Comparison of ENCODE assay signal across 17 cellular contexts in the genomic region with DNA sequence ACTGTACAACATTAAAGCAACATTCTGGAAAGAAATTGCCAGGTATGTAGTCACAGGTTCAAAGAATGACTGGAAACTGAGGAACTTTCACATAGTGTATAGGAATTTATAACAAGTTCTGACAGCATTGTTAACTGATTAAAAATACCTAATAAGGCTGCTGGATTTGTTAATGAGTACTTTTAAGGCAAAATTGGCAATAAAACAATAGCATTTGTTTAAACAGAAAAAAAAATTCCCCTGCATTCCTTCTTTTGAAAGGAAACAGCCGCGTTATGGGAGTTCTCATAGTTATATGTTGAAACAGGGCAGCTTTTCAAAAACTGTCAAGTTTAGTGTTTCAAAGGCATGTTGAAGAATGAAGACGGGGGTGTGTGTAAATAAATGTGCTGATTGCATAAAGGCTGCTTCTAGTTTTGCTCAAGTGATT.
DNase-seq lines count a peak whose midpoint lies in the region; ATAC-seq, FAIRE-seq and TF ChIP-seq lines count a peak whose summit lies in the region.
"Had no signal": no experiment of that assay in that cellular context is flagged by ENCODE, and none has a peak within 500 bp of the region (broad histone marks: within the 10 kb centered on the region; RNA-seq: fewer than 3 reads in every experiment).

No MANE protein-coding gene starts in this region.

- peak overlapping the region; percentile 39 for H3K27ac ChIP-seq in RWPE2 (ENCODE audit: poor library complexity, severe bottlenecking)
- H3K27ac ChIP-seq in epithelial cell of prostate = peak overlapping the region; percentile 64
- no peak overlapping the region for H3K27ac ChIP-seq in lung (ENCODE audit: low read depth in 1 of 2, low read length in 1 of 2)
- H3K27ac ChIP-seq: heart right ventricle, PC-9, transverse colon had no signal

- H3K4me3 ChIP-seq in RWPE2 (ENCODE audit: severe bottlenecking) (no peak overlapping the region), lung (no peak overlapping the region)
- H3K4me3 ChIP-seq: heart right ventricle, PC-9, transverse colon had no signal

- FAIRE-seq in urothelium cell line (lab: Jason Lieb, UNC) = no peak

- 35 to 54% methylated on average over 3 of the region's 3 CpGs for whole genome bisulfite sequencing in lung, 2 donors

- H3K4me1 ChIP-seq in RWPE2 (ENCODE audit: insufficient read depth, poor library complexity, severe bottlenecking) (peaks cover 16% of the 10 kb centered on the region), lung (ENCODE audit: control insufficient read depth in 2 of 2, insufficient read depth in 2 of 2, low read length in 2 of 2) (no peaks in the 10 kb centered on the region)
- H3K4me1 ChIP-seq: heart right ventricle, transverse colon had no signal

- DNase-seq in RWPE2 (ENCODE audit: low spot score) (no peak), epithelial cell of prostate (ENCODE audit: low read depth, low spot score) (peak; percentile 41), lung (ENCODE audit: low spot score) (no peak), stromal cell of bone marrow (ENCODE audit: low read depth) (peak; percentile 25), amniotic stem cell (lab: John Stamatoyannopoulos, UW) (no peak), urothelium cell line (ENCODE audit: low spot score) (no peak)
- DNase-seq: activated CD8-positive, alpha-beta T cell treated with anti-CD3 and anti-CD28 coated beads for 36 hours; activated naive CD8-positive, alpha-beta T cell treated with anti-CD3 and anti-CD28 coated beads for 36 hours; activated T-cell treated with anti-CD3 and anti-CD28 coated beads, Interleukin-2, amount 50 U/mL, for 72 hours; heart right ventricle; NCI-H526; PC-9; stimulated activated CD4-positive, alpha-beta T cell treated with anti-CD3 and anti-CD28 coated beads, Interleukin-12 subunit alpha, Interleukin-12 subunit beta, amount 100 ng/mL, for 4 hours; stimulated activated naive CD4-positive, alpha-beta T cell; transverse colon had no signal

- H3K36me3 ChIP-seq in RWPE2 (ENCODE audit: low read depth) = no peaks in the 10 kb centered on the region
- H3K36me3 ChIP-seq in lung (ENCODE audit: control insufficient read depth in 2 of 2, insufficient read depth in 2 of 2, low read length in 2 of 2) = no peaks in the 10 kb centered on the region
- H3K36me3 ChIP-seq: heart right ventricle, transverse colon had no signal

- no peaks in the 10 kb centered on the region for H3K9me3 ChIP-seq in RWPE2 (ENCODE audit: severe bottlenecking)
- no peaks in the 10 kb centered on the region for H3K9me3 ChIP-seq in lung (ENCODE audit: control insufficient read depth in 2 of 2, insufficient read depth in 1 of 2, low read length in 1 of 2)
- H3K9me3 ChIP-seq: heart right ventricle, transverse colon had no signal

- ATAC-seq in RWPE2 (ENCODE audit: low read depth) = peak; percentile 92
- ATAC-seq in lung (ENCODE audit: insufficient read depth, low FRiP score) = peak; percentile 47
- no peak for ATAC-seq in HG03097 (IDR thresholded peaks at IDR 0.05; ENCODE audit: low FRiP score, unreplicated experiment)
- ATAC-seq in GM18520 (IDR thresholded peaks at IDR 0.05; ENCODE audit: unreplicated experiment) = no peak
- ATAC-seq: activated CD8-positive, alpha-beta T cell treated with anti-CD3 and anti-CD28 coated beads for 36 hours; activated T-cell treated with anti-CD3 and anti-CD28 coated beads, Interleukin-2, amount 50 U/mL, for 72 hours; heart right ventricle had no signal

- TF ChIP-seq CTCF in RWPE2 (IDR thresholded peaks at IDR 0.05; ENCODE audit: poor library complexity, severe bottlenecking) (no peak), lung (IDR thresholded peaks at IDR 0.05; ENCODE audit: control extremely low read depth, extremely low read depth) (no peak)

- H3K27me3 ChIP-seq in RWPE2 (ENCODE audit: insufficient read depth, poor library complexity, severe bottlenecking) (no peaks in the 10 kb centered on the region), lung (ENCODE audit: control insufficient read depth, insufficient read depth) (no peaks in the 10 kb centered on the region)
- H3K27me3 ChIP-seq: heart right ventricle, transverse colon had no signal

Comparison
In these comparisons a context has a peak if more than half of its experiments do, and no peak if none do; other contexts are left out.
1. ATAC-seq: peak in RWPE2 (single experiment) and lung (single experiment); none in HG03097 (single experiment) and GM18520 (single experiment).
2. DNase-seq: peak in epithelial cell of prostate (single experiment) and stromal cell of bone marrow (single experiment); none in RWPE2 (single experiment), lung (single experiment), amniotic stem cell (single experiment) and urothelium cell line (single experiment).
3. H3K27ac ChIP-seq: peak in RWPE2 (single experiment) and epithelial cell of prostate (single experiment); none in lung (0 of 2).